Comparison of ENCODE assay signal across 1 cellular context in the genomic region with DNA sequence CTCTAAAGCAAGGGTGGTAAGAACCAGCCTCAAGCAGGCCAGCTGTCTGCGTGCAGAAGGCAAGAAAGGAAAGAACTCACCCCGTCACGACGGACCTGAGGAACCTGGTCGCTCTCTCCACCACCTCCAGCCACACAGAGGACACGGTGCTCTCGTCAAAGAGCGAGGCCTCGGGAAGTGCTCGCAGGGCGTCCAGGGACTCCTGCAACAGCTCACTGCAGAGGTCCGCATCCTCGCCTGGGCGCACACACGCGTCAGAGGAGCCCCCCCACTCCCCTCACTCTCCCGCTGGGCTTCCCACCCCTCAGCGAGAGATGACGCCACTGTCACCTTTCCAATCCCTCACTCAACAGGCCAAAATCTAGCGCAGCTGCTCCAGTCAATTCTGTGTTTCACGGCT.
TF ChIP-seq lines count a peak whose summit lies in the region.

No MANE protein-coding gene starts in this region.

TF ChIP-seq in GM23338, 12 proteins besides CTCF, POLR2A, EP300 and RAD21 (continued from another document):
- TF ChIP-seq, protein P1, sequence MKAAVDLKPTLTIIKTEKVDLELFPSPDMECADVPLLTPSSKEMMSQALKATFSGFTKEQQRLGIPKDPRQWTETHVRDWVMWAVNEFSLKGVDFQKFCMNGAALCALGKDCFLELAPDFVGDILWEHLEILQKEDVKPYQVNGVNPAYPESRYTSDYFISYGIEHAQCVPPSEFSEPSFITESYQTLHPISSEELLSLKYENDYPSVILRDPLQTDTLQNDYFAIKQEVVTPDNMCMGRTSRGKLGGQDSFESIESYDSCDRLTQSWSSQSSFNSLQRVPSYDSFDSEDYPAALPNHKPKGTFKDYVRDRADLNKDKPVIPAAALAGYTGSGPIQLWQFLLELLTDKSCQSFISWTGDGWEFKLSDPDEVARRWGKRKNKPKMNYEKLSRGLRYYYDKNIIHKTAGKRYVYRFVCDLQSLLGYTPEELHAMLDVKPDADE (IDR thresholded peaks at IDR 0.05): no peak
- no peak for TF ChIP-seq POLR2AphosphoS5 (IDR thresholded peaks at IDR 0.05; ENCODE audit: low read depth)
- no peak for TF ChIP-seq CREB1 (CRISPR knock-in tag; IDR thresholded peaks at IDR 0.05; ENCODE audit: low read depth)
- no peak for TF ChIP-seq JUNB (IDR thresholded peaks at IDR 0.05; ENCODE audit: unreplicated experiment)
- no peak for TF ChIP-seq STAT1 (IDR thresholded peaks at IDR 0.05; ENCODE audit: unreplicated experiment)
- TF ChIP-seq EZH2 (IDR thresholded peaks at IDR 0.05; ENCODE audit: low read depth, unreplicated experiment): no peak
- TF ChIP-seq EZH2phosphoT487 (IDR thresholded peaks at IDR 0.05; ENCODE audit: unreplicated experiment): no peak
- TF ChIP-seq, protein P2, sequence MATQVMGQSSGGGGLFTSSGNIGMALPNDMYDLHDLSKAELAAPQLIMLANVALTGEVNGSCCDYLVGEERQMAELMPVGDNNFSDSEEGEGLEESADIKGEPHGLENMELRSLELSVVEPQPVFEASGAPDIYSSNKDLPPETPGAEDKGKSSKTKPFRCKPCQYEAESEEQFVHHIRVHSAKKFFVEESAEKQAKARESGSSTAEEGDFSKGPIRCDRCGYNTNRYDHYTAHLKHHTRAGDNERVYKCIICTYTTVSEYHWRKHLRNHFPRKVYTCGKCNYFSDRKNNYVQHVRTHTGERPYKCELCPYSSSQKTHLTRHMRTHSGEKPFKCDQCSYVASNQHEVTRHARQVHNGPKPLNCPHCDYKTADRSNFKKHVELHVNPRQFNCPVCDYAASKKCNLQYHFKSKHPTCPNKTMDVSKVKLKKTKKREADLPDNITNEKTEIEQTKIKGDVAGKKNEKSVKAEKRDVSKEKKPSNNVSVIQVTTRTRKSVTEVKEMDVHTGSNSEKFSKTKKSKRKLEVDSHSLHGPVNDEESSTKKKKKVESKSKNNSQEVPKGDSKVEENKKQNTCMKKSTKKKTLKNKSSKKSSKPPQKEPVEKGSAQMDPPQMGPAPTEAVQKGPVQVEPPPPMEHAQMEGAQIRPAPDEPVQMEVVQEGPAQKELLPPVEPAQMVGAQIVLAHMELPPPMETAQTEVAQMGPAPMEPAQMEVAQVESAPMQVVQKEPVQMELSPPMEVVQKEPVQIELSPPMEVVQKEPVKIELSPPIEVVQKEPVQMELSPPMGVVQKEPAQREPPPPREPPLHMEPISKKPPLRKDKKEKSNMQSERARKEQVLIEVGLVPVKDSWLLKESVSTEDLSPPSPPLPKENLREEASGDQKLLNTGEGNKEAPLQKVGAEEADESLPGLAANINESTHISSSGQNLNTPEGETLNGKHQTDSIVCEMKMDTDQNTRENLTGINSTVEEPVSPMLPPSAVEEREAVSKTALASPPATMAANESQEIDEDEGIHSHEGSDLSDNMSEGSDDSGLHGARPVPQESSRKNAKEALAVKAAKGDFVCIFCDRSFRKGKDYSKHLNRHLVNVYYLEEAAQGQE (IDR thresholded peaks at IDR 0.05; ENCODE audit: unreplicated experiment): no peak
- TF ChIP-seq NANOG (IDR thresholded peaks at IDR 0.05; ENCODE audit: borderline replicate concordance): no peak
- TF ChIP-seq ZNF114 (CRISPR knock-in tag; IDR thresholded peaks at IDR 0.05): no peak
- TF ChIP-seq, protein P3, sequence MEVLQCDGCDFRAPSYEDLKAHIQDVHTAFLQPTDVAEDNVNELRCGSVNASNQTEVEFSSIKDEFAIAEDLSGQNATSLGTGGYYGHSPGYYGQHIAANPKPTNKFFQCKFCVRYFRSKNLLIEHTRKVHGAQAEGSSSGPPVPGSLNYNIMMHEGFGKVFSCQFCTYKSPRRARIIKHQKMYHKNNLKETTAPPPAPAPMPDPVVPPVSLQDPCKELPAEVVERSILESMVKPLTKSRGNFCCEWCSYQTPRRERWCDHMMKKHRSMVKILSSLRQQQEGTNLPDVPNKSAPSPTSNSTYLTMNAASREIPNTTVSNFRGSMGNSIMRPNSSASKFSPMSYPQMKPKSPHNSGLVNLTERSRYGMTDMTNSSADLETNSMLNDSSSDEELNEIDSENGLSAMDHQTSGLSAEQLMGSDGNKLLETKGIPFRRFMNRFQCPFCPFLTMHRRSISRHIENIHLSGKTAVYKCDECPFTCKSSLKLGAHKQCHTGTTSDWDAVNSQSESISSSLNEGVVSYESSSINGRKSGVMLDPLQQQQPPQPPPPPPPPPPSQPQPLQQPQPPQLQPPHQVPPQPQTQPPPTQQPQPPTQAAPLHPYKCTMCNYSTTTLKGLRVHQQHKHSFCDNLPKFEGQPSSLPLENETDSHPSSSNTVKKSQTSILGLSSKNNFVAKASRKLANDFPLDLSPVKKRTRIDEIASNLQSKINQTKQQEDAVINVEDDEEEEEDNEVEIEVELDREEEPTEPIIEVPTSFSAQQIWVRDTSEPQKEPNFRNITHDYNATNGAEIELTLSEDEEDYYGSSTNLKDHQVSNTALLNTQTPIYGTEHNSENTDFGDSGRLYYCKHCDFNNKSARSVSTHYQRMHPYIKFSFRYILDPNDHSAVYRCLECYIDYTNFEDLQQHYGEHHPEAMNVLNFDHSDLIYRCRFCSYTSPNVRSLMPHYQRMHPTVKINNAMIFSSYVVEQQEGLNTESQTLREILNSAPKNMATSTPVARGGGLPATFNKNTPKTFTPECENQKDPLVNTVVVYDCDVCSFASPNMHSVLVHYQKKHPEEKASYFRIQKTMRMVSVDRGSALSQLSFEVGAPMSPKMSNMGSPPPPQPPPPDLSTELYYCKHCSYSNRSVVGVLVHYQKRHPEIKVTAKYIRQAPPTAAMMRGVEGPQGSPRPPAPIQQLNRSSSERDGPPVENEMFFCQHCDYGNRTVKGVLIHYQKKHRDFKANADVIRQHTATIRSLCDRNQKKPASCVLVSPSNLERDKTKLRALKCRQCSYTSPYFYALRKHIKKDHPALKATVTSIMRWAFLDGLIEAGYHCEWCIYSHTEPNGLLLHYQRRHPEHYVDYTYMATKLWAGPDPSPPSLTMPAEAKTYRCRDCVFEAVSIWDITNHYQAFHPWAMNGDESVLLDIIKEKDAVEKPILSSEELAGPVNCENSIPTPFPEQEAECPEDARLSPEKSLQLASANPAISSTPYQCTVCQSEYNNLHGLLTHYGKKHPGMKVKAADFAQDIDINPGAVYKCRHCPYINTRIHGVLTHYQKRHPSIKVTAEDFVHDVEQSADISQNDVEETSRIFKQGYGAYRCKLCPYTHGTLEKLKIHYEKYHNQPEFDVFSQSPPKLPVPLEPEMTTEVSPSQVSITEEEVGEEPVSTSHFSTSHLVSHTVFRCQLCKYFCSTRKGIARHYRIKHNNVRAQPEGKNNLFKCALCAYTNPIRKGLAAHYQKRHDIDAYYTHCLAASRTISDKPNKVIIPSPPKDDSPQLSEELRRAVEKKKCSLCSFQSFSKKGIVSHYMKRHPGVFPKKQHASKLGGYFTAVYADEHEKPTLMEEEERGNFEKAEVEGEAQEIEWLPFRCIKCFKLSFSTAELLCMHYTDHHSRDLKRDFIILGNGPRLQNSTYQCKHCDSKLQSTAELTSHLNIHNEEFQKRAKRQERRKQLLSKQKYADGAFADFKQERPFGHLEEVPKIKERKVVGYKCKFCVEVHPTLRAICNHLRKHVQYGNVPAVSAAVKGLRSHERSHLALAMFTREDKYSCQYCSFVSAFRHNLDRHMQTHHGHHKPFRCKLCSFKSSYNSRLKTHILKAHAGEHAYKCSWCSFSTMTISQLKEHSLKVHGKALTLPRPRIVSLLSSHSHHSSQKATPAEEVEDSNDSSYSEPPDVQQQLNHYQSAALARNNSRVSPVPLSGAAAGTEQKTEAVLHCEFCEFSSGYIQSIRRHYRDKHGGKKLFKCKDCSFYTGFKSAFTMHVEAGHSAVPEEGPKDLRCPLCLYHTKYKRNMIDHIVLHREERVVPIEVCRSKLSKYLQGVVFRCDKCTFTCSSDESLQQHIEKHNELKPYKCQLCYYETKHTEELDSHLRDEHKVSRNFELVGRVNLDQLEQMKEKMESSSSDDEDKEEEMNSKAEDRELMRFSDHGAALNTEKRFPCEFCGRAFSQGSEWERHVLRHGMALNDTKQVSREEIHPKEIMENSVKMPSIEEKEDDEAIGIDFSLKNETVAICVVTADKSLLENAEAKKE (CRISPR knock-in tag; IDR thresholded peaks at IDR 0.05): no peak
